ENCODE assay signal across 1 cellular context in genomic region chr16:50741808-50742520, GRCh38.
TF ChIP-seq lines count a peak whose summit lies in the region.

TSS of gene CYLD (plus strand) at chr16:50742086. CDS start at chr16:50749699, 7,613 bp downstream.

TF ChIP-seq in GM23338, 12 proteins besides CTCF, POLR2A, EP300 and RAD21 (continued from another document):
- TF ChIP-seq ETS1 (IDR thresholded peaks at IDR 0.05) = peak; percentile 62; the same call in 1 of the 2 replicates
- TF ChIP-seq EZH2 (IDR thresholded peaks at IDR 0.05; ENCODE audit: low read depth, unreplicated experiment) = no peak
- no peak for TF ChIP-seq EZH2phosphoT487 (IDR thresholded peaks at IDR 0.05; ENCODE audit: unreplicated experiment)
- no peak for TF ChIP-seq ZNF331 (CRISPR knock-in tag; IDR thresholded peaks at IDR 0.05; ENCODE audit: low read depth)
- no peak for TF ChIP-seq NANOG (IDR thresholded peaks at IDR 0.05; ENCODE audit: borderline replicate concordance)
- no peak for TF ChIP-seq REST (IDR thresholded peaks at IDR 0.05; ENCODE audit: unreplicated experiment)
- TF ChIP-seq CREB1 (CRISPR knock-in tag; IDR thresholded peaks at IDR 0.05; ENCODE audit: low read depth) = peak; percentile 50; the same call in 1 of the 2 replicates
